In the genomic region with DNA sequence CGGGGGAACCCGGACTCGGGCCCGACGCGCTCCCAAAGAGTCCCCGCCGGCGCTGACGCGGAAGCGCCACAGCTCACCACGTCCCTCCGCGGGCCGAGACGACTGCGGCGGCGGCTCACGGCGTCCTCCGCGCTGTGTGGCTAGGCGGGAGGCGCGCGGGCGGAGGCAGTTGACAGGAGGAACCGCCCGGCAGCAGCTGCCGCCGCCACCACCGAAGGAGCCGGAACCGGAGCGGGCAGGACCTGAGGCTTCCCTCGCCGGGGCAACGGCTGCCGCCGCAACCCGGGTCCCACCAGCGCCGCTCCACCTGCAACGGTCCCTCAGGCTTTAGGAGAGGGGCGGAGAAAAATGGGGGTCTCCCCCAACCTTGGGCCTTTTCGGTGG, we compare ENCODE assay signal across 8 cellular contexts.
DNase-seq lines count a peak whose midpoint lies in the region; TF ChIP-seq lines count a peak whose summit lies in the region.

No MANE protein-coding gene starts in this region.

- no peak for TF ChIP-seq CTCF in epithelial cell of esophagus (IDR thresholded peaks at IDR 0.05; ENCODE audit: insufficient read depth, low read depth, low read length, missing control alignments)

- H3K36me3 ChIP-seq in muscle layer of colon (ENCODE audit: insufficient read depth, low read length) = no peaks in the 10 kb centered on the region

- peak overlapping the region; percentile 91 for H3K27ac ChIP-seq in muscle layer of colon (ENCODE audit: low read depth, low read length)

- peak overlapping the region; percentile 76 for H3K4me3 ChIP-seq in epithelial cell of esophagus (ENCODE audit: low read length)
- peak overlapping the region; percentile 82 to 83 for H3K4me3 ChIP-seq in muscle layer of colon (ENCODE audit: low read depth in 1 of 2, low read length in 2 of 2)

- no peaks in the 10 kb centered on the region for H3K9me3 ChIP-seq in muscle layer of colon (ENCODE audit: low read length)

- DNase-seq in NCI-H1105 treated with DMSO at 0.1 percent for 48 hours (lab: John Stamatoyannopoulos, UW) (peak; percentile 37), NCI-H1105 (lab: John Stamatoyannopoulos, UW) (no peak), HCEC 1CT (peak; percentile 65), NCI-H1930 (lab: John Stamatoyannopoulos, UW) (peak; percentile 34 to 46), activated T-cell treated with anti-CD3 and anti-CD28 coated beads for 1 hour (ENCODE audit: low read depth) (peak; percentile 53), epithelial cell of esophagus (ENCODE audit: low read depth) (peak; percentile 69)
- peak; percentile 39 to 65 for DNase-seq in stimulated activated CD8-positive, alpha-beta memory T cell treated with anti-CD3 and anti-CD28 coated beads, Interleukin-7, amount 100 ng/mL, for 4 hours (ENCODE audit: low read depth in 2 of 2)

- peak overlapping the region; percentile 80 for H3K9ac ChIP-seq in muscle layer of colon (ENCODE audit: low read length)

- H3K4me1 ChIP-seq in muscle layer of colon (ENCODE audit: insufficient read depth, low read length) = peaks cover 5% of the 10 kb centered on the region

- H3K27me3 ChIP-seq in muscle layer of colon (ENCODE audit: control insufficient read depth in 1 of 2, insufficient read depth in 2 of 2, low read length in 2 of 2) = no peaks in the 10 kb centered on the region
